In the genomic region with DNA sequence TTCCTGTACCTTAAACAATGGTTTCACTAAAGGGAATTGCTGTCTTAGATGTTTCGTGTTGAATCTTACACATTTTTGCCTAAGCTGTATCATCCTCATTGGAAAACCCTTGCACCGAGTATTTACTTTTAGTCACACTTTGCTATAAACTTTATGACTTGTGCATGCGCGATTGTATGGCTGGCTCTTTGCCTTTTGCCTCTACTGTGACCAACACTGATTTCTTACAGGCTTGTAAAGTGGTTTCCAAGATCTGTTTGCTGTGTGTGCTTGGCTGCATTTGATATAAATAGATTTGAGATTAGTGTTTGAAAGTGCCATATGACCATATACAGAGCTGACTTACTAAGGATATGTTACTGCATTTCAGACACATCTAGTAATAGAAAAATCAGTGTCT, we compare ENCODE assay signal across 9 cellular contexts. TPM values are rescaled to one million over a fixed set of nuclear protein-coding genes. Genes with fewer than 3 reads are reported as not detected.
DNase-seq lines count a peak whose midpoint lies in the region; ATAC-seq and TF ChIP-seq lines count a peak whose summit lies in the region.
"Had no signal": no experiment of that assay in that cellular context is flagged by ENCODE, and none has a peak within 500 bp of the region (broad histone marks: within the 10 kb centered on the region; RNA-seq: fewer than 3 reads in every experiment).

No MANE protein-coding gene starts in this region.

- H3K27ac Mint-ChIP-seq in progenitor cell of endocrine pancreas = no peak overlapping the region

- H3K9me3 Mint-ChIP-seq in progenitor cell of endocrine pancreas (ENCODE audit: low read depth) = no peaks in the 10 kb centered on the region

- H3K4me1 ChIP-seq in BLaER1 (peaks cover 34% of the 10 kb centered on the region), HUES48 (ENCODE audit: control insufficient read depth, insufficient read depth, low read length) (peaks cover 17% of the 10 kb centered on the region), muscle layer of colon (ENCODE audit: insufficient read depth, low read length) (peaks cover 21% of the 10 kb centered on the region)

- H3K27ac ChIP-seq in BLaER1 (no peak overlapping the region), HUES48 (ENCODE audit: low read depth, low read length) (peak overlapping the region; percentile 25), coronary artery (peak overlapping the region; percentile 67 to 81), muscle layer of colon (ENCODE audit: low read depth, low read length) (peak overlapping the region; percentile 46)
- H3K27ac ChIP-seq: tibial nerve had no signal

- H3K27me3 Mint-ChIP-seq in progenitor cell of endocrine pancreas = peaks cover 9% of the 10 kb centered on the region

- H3K4me3 Mint-ChIP-seq in progenitor cell of endocrine pancreas (ENCODE audit: low read depth) = no peak overlapping the region

- H3K4me2 ChIP-seq in BLaER1 = peak overlapping the region; percentile 34

- TF ChIP-seq CTCF in coronary artery (IDR thresholded peaks at IDR 0.05) (no peak), progenitor cell of endocrine pancreas (IDR thresholded peaks at IDR 0.05; ENCODE audit: unreplicated experiment) (no peak)

- H3K36me3 ChIP-seq in BLaER1 = peaks cover 10% of the 10 kb centered on the region; the same call in 1 of the 2 replicates
- H3K36me3 ChIP-seq in HUES48 (ENCODE audit: control insufficient read depth, insufficient read depth, low read length) = no peaks in the 10 kb centered on the region
- H3K36me3 ChIP-seq in muscle layer of colon (ENCODE audit: insufficient read depth, low read length) = no peaks in the 10 kb centered on the region
- H3K36me3 ChIP-seq: tibial nerve had no signal

- no peak overlapping the region for H3K4me3 ChIP-seq in BLaER1
- H3K4me3 ChIP-seq in HUES48 (ENCODE audit: low read depth, low read length) = no peak overlapping the region
- no peak overlapping the region for H3K4me3 ChIP-seq in coronary artery
- H3K4me3 ChIP-seq in muscle layer of colon (ENCODE audit: low read depth in 1 of 2, low read length in 2 of 2) = no peak overlapping the region
- H3K4me3 ChIP-seq: tibial nerve had no signal

- DNase-seq in coronary artery (ENCODE audit: low spot score) (no peak), progenitor cell of endocrine pancreas (ENCODE audit: low spot score, unreplicated experiment) (no peak), retina (no peak)

- peaks cover 4% of the 10 kb centered on the region for H3K4me1 Mint-ChIP-seq in progenitor cell of endocrine pancreas (ENCODE audit: low read depth)

- H4K20me1 ChIP-seq in BLaER1 = peaks cover 72% of the 10 kb centered on the region

- H3K9ac ChIP-seq in BLaER1 = no peak overlapping the region
- H3K9ac ChIP-seq in HUES48 (ENCODE audit: low read depth, low read length) = no peak overlapping the region
- H3K9ac ChIP-seq in muscle layer of colon (ENCODE audit: low read length) = no peak overlapping the region

- no peaks in the 10 kb centered on the region for H3K27me3 ChIP-seq in BLaER1
- no peaks in the 10 kb centered on the region for H3K27me3 ChIP-seq in HUES48 (ENCODE audit: control insufficient read depth, insufficient read depth, low read length)
- H3K27me3 ChIP-seq in muscle layer of colon (ENCODE audit: control insufficient read depth in 1 of 2, insufficient read depth in 2 of 2, low read length in 2 of 2) = no peaks in the 10 kb centered on the region
- H3K27me3 ChIP-seq: tibial nerve had no signal

- ATAC-seq in HG02623 (IDR thresholded peaks at IDR 0.05; ENCODE audit: unreplicated experiment) (no peak), HG02840 (IDR thresholded peaks at IDR 0.05; ENCODE audit: low FRiP score, unreplicated experiment) (no peak)

- H3K36me3 Mint-ChIP-seq in progenitor cell of endocrine pancreas (ENCODE audit: insufficient read depth) = no peaks in the 10 kb centered on the region

- H3K9me3 ChIP-seq in BLaER1 (no peaks in the 10 kb centered on the region), HUES48 (ENCODE audit: control insufficient read depth, insufficient read depth, low read length) (no peaks in the 10 kb centered on the region), muscle layer of colon (ENCODE audit: low read length) (no peaks in the 10 kb centered on the region)
- H3K9me3 ChIP-seq: tibial nerve had no signal

RNA-seq across cellular contexts. Expression of a gene that starts 40.5 kb away (rescaled TPM):
- 18.8 and 20.7 TPM in 2 replicates for total RNA-seq in progenitor cell of endocrine pancreas
